ENCODE assay signal across 1 cellular context in the genomic region with DNA sequence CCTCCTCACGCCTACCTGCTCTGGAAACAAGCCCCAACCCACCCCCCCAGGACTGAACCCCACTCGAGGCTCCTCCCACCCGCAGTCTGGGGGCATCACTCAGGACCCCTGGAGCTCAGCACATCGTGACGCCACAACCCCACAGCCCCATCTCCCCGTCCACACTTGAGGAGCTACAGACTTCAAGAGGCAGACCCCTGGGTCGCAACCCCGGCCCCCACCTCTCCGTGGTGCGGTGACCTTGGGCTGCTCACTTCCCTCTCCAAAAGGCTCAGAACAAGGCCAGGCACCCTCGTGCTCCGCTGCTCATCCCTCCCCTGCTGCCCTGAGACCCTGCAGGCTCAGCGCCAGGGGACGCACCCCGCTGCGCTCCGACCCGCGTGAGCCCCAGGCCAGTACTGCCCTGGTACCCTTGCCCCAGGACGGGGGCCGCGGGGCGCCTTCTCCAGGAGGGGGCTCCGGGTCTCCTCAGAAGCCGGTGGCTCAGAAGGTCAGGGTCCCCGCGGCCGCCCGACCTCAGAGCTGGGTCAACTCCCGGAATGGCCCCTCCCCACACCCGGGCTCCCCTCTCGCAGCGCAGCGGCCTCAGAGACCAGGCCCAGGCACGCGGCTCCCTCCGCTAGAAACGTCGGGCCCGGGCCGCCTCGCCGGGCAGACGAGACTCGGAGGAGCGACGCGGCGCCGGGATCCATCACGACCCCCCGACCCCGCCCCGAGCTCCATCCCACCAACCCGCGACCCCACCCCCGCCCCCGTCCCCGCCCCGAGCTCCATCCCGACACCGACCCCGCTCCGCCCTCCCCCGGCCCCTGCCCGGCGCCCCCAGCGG.
TF ChIP-seq lines count a peak whose summit lies in the region.

No MANE protein-coding gene starts in this region.

TF ChIP-seq in HepG2, 621 proteins besides CTCF, POLR2A, EP300 and RAD21 (continued from another document and continues in another):
- TF ChIP-seq, protein P1, sequence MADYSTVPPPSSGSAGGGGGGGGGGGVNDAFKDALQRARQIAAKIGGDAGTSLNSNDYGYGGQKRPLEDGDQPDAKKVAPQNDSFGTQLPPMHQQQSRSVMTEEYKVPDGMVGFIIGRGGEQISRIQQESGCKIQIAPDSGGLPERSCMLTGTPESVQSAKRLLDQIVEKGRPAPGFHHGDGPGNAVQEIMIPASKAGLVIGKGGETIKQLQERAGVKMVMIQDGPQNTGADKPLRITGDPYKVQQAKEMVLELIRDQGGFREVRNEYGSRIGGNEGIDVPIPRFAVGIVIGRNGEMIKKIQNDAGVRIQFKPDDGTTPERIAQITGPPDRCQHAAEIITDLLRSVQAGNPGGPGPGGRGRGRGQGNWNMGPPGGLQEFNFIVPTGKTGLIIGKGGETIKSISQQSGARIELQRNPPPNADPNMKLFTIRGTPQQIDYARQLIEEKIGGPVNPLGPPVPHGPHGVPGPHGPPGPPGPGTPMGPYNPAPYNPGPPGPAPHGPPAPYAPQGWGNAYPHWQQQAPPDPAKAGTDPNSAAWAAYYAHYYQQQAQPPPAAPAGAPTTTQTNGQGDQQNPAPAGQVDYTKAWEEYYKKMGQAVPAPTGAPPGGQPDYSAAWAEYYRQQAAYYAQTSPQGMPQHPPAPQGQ (CRISPR knock-in tag; IDR thresholded peaks at IDR 0.05; ENCODE audit: borderline replicate concordance) = no peak
- TF ChIP-seq ZNF136 (CRISPR knock-in tag; IDR thresholded peaks at IDR 0.05; ENCODE audit: low read depth) = no peak
- peak; percentile 92 for TF ChIP-seq HNRNPK (IDR thresholded peaks at IDR 0.05; ENCODE audit: low read depth, low read length, poor library complexity, severe bottlenecking)
- TF ChIP-seq ELF4 (CRISPR knock-in tag; IDR thresholded peaks at IDR 0.05; ENCODE audit: borderline replicate concordance) = no peak
- TF ChIP-seq, protein P2, sequence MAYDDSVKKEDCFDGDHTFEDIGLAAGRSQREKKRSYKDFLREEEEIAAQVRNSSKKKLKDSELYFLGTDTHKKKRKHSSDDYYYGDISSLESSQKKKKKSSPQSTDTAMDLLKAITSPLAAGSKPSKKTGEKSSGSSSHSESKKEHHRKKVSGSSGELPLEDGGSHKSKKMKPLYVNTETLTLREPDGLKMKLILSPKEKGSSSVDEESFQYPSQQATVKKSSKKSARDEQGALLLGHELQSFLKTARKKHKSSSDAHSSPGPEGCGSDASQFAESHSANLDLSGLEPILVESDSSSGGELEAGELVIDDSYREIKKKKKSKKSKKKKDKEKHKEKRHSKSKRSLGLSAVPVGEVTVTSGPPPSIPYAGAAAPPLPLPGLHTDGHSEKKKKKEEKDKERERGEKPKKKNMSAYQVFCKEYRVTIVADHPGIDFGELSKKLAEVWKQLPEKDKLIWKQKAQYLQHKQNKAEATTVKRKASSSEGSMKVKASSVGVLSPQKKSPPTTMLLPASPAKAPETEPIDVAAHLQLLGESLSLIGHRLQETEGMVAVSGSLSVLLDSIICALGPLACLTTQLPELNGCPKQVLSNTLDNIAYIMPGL (CRISPR knock-in tag; IDR thresholded peaks at IDR 0.05; ENCODE audit: borderline replicate concordance in 1 of 2, low read depth in 1 of 2) = peak in 1 of 2 experiments; percentile 21; a peak in 2 of 4 replicates
- TF ChIP-seq, protein P3, sequence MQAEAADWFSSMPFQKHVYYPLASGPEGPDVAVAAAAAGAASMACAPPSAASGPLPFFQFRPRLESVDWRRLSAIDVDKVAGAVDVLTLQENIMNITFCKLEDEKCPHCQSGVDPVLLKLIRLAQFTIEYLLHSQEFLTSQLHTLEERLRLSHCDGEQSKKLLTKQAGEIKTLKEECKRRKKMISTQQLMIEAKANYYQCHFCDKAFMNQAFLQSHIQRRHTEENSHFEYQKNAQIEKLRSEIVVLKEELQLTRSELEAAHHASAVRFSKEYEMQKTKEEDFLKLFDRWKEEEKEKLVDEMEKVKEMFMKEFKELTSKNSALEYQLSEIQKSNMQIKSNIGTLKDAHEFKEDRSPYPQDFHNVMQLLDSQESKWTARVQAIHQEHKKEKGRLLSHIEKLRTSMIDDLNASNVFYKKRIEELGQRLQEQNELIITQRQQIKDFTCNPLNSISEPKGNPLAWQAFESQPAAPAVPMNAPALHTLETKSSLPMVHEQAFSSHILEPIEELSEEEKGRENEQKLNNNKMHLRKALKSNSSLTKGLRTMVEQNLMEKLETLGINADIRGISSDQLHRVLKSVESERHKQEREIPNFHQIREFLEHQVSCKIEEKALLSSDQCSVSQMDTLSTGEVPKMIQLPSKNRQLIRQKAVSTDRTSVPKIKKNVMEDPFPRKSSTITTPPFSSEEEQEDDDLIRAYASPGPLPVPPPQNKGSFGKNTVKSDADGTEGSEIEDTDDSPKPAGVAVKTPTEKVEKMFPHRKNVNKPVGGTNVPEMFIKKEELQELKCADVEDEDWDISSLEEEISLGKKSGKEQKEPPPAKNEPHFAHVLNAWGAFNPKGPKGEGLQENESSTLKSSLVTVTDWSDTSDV (CRISPR knock-in tag; IDR thresholded peaks at IDR 0.05) = no peak
- TF ChIP-seq ZFP36L1 (CRISPR knock-in tag; IDR thresholded peaks at IDR 0.05) = no peak
- TF ChIP-seq, protein P4, sequence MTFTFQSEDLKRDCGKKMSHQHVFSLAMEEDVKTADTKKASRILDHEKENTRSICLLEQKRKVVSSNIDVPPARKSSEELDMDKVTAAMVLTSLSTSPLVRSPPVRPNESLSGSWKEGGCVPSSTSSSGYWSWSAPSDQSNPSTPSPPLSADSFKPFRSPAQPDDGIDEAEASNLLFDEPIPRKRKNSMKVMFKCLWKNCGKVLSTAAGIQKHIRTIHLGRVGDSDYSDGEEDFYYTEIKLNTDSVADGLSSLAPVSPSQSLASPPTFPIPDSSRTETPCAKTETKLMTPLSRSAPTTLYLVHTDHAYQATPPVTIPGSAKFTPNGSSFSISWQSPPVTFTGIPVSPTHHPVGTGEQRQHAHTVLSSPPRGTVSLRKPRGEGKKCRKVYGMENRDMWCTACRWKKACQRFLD (CRISPR knock-in tag; IDR thresholded peaks at IDR 0.05; ENCODE audit: borderline replicate concordance) = no peak
- TF ChIP-seq SRY (CRISPR knock-in tag; IDR thresholded peaks at IDR 0.05) = no peak
- TF ChIP-seq SMARCE1 (IDR thresholded peaks at IDR 0.05; ENCODE audit: borderline replicate concordance) = no peak
- no peak for TF ChIP-seq ZNF577 (CRISPR knock-in tag; IDR thresholded peaks at IDR 0.05; ENCODE audit: borderline replicate concordance, low read depth)
- TF ChIP-seq, protein P5, sequence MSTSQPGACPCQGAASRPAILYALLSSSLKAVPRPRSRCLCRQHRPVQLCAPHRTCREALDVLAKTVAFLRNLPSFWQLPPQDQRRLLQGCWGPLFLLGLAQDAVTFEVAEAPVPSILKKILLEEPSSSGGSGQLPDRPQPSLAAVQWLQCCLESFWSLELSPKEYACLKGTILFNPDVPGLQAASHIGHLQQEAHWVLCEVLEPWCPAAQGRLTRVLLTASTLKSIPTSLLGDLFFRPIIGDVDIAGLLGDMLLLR (CRISPR knock-in tag; IDR thresholded peaks at IDR 0.05) = peak; percentile 32; the same call in 1 of the 2 replicates
- no peak for TF ChIP-seq ZNF652 (CRISPR knock-in tag; IDR thresholded peaks at IDR 0.05; ENCODE audit: borderline replicate concordance, low read depth)
- no peak for TF ChIP-seq IRF2 (CRISPR knock-in tag; IDR thresholded peaks at IDR 0.05)
- 0 out of 2 replicates have a peak, but pooled peaks have one; percentile 39 for TF ChIP-seq ZNF30 (CRISPR knock-in tag; IDR thresholded peaks at IDR 0.05)
- TF ChIP-seq SAFB2 (CRISPR knock-in tag; IDR thresholded peaks at IDR 0.05; ENCODE audit: borderline replicate concordance, low read depth) = no peak
- TF ChIP-seq ZBTB20 (CRISPR knock-in tag; IDR thresholded peaks at IDR 0.05; ENCODE audit: borderline replicate concordance, low read depth) = no peak
- peak; percentile 12; the same call in 1 of the 2 replicates for TF ChIP-seq TAF1 (CRISPR knock-in tag; IDR thresholded peaks at IDR 0.05)
- TF ChIP-seq SRSF4 (IDR thresholded peaks at IDR 0.05; ENCODE audit: low read depth, low read length, poor library complexity, severe bottlenecking) = no peak
- TF ChIP-seq, protein P6, sequence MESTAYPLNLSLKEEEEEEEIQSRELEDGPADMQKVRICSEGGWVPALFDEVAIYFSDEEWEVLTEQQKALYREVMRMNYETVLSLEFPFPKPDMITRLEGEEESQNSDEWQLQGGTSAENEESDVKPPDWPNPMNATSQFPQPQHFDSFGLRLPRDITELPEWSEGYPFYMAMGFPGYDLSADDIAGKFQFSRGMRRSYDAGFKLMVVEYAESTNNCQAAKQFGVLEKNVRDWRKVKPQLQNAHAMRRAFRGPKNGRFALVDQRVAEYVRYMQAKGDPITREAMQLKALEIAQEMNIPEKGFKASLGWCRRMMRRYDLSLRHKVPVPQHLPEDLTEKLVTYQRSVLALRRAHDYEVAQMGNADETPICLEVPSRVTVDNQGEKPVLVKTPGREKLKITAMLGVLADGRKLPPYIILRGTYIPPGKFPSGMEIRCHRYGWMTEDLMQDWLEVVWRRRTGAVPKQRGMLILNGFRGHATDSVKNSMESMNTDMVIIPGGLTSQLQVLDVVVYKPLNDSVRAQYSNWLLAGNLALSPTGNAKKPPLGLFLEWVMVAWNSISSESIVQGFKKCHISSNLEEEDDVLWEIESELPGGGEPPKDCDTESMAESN (CRISPR knock-in tag; conservative IDR thresholded peaks at IDR 0.05) = 0 out of 2 replicates have a peak, but pooled peaks have one; percentile 25
- TF ChIP-seq ZFP1 (CRISPR knock-in tag; IDR thresholded peaks at IDR 0.05) = no peak
- TF ChIP-seq, protein P7, sequence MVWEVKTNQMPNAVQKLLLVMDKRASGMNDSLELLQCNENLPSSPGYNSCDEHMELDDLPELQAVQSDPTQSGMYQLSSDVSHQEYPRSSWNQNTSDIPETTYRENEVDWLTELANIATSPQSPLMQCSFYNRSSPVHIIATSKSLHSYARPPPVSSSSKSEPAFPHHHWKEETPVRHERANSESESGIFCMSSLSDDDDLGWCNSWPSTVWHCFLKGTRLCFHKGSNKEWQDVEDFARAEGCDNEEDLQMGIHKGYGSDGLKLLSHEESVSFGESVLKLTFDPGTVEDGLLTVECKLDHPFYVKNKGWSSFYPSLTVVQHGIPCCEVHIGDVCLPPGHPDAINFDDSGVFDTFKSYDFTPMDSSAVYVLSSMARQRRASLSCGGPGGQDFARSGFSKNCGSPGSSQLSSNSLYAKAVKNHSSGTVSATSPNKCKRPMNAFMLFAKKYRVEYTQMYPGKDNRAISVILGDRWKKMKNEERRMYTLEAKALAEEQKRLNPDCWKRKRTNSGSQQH (CRISPR knock-in tag; IDR thresholded peaks at IDR 0.05; ENCODE audit: low read depth) = no peak
- TF ChIP-seq, protein P8, sequence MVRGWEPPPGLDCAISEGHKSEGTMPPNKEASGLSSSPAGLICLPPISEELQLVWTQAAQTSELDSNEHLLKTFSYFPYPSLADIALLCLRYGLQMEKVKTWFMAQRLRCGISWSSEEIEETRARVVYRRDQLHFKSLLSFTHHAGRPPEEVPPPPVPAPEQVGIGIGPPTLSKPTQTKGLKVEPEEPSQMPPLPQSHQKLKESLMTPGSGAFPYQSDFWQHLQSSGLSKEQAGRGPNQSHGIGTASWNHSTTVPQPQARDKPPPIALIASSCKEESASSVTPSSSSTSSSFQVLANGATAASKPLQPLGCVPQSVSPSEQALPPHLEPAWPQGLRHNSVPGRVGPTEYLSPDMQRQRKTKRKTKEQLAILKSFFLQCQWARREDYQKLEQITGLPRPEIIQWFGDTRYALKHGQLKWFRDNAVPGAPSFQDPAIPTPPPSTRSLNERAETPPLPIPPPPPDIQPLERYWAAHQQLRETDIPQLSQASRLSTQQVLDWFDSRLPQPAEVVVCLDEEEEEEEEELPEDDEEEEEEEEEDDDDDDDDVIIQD (CRISPR knock-in tag; IDR thresholded peaks at IDR 0.05; ENCODE audit: low read depth) = no peak
- TF ChIP-seq ZBTB3 (CRISPR knock-in tag; IDR thresholded peaks at IDR 0.05; ENCODE audit: borderline replicate concordance, low read depth) = no peak
- no peak for TF ChIP-seq EHMT2 (IDR thresholded peaks at IDR 0.05; ENCODE audit: borderline replicate concordance, low read depth, low read length)
- TF ChIP-seq, protein P9, sequence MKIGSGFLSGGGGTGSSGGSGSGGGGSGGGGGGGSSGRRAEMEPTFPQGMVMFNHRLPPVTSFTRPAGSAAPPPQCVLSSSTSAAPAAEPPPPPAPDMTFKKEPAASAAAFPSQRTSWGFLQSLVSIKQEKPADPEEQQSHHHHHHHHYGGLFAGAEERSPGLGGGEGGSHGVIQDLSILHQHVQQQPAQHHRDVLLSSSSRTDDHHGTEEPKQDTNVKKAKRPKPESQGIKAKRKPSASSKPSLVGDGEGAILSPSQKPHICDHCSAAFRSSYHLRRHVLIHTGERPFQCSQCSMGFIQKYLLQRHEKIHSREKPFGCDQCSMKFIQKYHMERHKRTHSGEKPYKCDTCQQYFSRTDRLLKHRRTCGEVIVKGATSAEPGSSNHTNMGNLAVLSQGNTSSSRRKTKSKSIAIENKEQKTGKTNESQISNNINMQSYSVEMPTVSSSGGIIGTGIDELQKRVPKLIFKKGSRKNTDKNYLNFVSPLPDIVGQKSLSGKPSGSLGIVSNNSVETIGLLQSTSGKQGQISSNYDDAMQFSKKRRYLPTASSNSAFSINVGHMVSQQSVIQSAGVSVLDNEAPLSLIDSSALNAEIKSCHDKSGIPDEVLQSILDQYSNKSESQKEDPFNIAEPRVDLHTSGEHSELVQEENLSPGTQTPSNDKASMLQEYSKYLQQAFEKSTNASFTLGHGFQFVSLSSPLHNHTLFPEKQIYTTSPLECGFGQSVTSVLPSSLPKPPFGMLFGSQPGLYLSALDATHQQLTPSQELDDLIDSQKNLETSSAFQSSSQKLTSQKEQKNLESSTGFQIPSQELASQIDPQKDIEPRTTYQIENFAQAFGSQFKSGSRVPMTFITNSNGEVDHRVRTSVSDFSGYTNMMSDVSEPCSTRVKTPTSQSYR (CRISPR knock-in tag; IDR thresholded peaks at IDR 0.05; ENCODE audit: borderline replicate concordance) = no peak
- TF ChIP-seq RFXANK (CRISPR knock-in tag; IDR thresholded peaks at IDR 0.05) = no peak
- TF ChIP-seq CHCHD3 (CRISPR knock-in tag; IDR thresholded peaks at IDR 0.05) = no peak
- TF ChIP-seq ZNF775 (CRISPR knock-in tag; IDR thresholded peaks at IDR 0.05; ENCODE audit: borderline replicate concordance) = no peak
- TF ChIP-seq KAT8 (CRISPR knock-in tag; IDR thresholded peaks at IDR 0.05) = no peak
- TF ChIP-seq PTBP1 (IDR thresholded peaks at IDR 0.05; ENCODE audit: low read depth, low read length, poor library complexity, severe bottlenecking) = no peak
- TF ChIP-seq ZNF841 (CRISPR knock-in tag; IDR thresholded peaks at IDR 0.05; ENCODE audit: borderline replicate concordance) = no peak
- TF ChIP-seq, protein P10, sequence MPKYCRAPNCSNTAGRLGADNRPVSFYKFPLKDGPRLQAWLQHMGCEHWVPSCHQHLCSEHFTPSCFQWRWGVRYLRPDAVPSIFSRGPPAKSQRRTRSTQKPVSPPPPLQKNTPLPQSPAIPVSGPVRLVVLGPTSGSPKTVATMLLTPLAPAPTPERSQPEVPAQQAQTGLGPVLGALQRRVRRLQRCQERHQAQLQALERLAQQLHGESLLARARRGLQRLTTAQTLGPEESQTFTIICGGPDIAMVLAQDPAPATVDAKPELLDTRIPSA (CRISPR knock-in tag; IDR thresholded peaks at IDR 0.05; ENCODE audit: borderline replicate concordance) = no peak
